ENCODE assay signal across 31 cellular contexts in the genomic region with DNA sequence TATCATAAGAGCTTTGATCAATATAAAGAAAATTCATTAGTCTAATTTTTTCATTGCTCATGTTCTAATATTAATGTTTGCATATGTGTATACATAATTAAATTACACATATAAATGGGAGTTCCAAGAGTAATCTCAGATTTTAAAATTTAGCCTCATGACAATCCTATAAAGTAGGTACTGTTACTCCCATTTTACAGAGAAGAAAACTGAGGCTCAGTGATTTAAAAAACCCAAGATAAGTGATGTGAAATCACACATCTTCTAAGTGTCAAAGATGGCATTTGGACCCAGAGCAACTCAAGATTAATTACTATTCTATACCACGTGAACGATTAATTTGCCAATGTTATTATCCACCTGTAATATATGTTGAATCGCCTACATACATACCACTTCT.
DNase-seq lines count a peak whose midpoint lies in the region; ATAC-seq, FAIRE-seq and TF ChIP-seq lines count a peak whose summit lies in the region.
"Had no signal": no experiment of that assay in that cellular context is flagged by ENCODE, and none has a peak within 500 bp of the region (broad histone marks: within the 10 kb centered on the region; RNA-seq: fewer than 3 reads in every experiment).

No MANE protein-coding gene starts in this region.

- H3K27ac ChIP-seq in HepG2 (ENCODE audit: extremely low read length, insufficient read depth, low read length), result no peak overlapping the region
- no peak overlapping the region for H3K27ac ChIP-seq in right lobe of liver
- H3K27ac ChIP-seq in K562 (ENCODE audit: extremely low read depth, low read depth, low read length), result no peak overlapping the region
- H3K27ac ChIP-seq: 22Rv1; A549; BLaER1; BLaER1 treated with 17β-estradiol and CSF1 and Interleukin-3, amounts not matched to agents 10 nM and 100 nM; C4-2B had no signal

- H3K4me3 ChIP-seq in HepG2 (replicated peaks in 1 of 3; ENCODE audit: insufficient read depth in 1 of 3, low read depth in 2 of 3, low read length in 3 of 3) (no peak overlapping the region), right lobe of liver (no peak overlapping the region), K562 (no peak overlapping the region)
- H3K4me3 ChIP-seq: A549; BLaER1; BLaER1 treated with 17β-estradiol and CSF1 and Interleukin-3, amounts not matched to agents 10 nM and 100 nM had no signal

- FAIRE-seq in HepG2 (lab: Jason Lieb, UNC) (no peak), K562 (lab: Jason Lieb, UNC) (no peak)
- FAIRE-seq: A204.1, A549, D721Med had no signal

- no peaks in the 10 kb centered on the region for H4K20me1 ChIP-seq in HepG2 (ENCODE audit: insufficient read depth, low read length)
- H4K20me1 ChIP-seq in K562 (replicated peaks; ENCODE audit: control insufficient read depth, insufficient read depth, low read length), result no peaks in the 10 kb centered on the region
- H4K20me1 ChIP-seq: BLaER1; BLaER1 treated with 17β-estradiol and CSF1 and Interleukin-3, amounts not matched to agents 10 nM and 100 nM had no signal

- H2AFZ ChIP-seq in HepG2 (ENCODE audit: low read length) (no peak overlapping the region), K562 (ENCODE audit: low read depth, low read length) (no peak overlapping the region)

- H3K4me2 ChIP-seq in HepG2 (ENCODE audit: low read depth, low read length), result no peak overlapping the region
- H3K4me2 ChIP-seq in K562 (ENCODE audit: insufficient read depth, low read length), result no peak overlapping the region
- H3K4me2 ChIP-seq: A549; BLaER1; BLaER1 treated with 17β-estradiol and CSF1 and Interleukin-3, amounts not matched to agents 10 nM and 100 nM had no signal

- H3K9ac ChIP-seq in HepG2 (ENCODE audit: insufficient read depth, low read depth, low read length), result no peak overlapping the region
- H3K9ac ChIP-seq in K562 (ENCODE audit: insufficient read depth in 1 of 2, low read depth in 2 of 2, low read length in 2 of 2), result no peak overlapping the region
- H3K9ac ChIP-seq: BLaER1; BLaER1 treated with 17β-estradiol and CSF1 and Interleukin-3, amounts not matched to agents 10 nM and 100 nM had no signal

- no peak for ATAC-seq in HepG2
- ATAC-seq in right lobe of liver, result no peak
- ATAC-seq in K562, result no peak
- ATAC-seq: A549; CD8-positive, alpha-beta T cell had no signal

- no peaks in the 10 kb centered on the region for H3K9me1 ChIP-seq in K562 (ENCODE audit: control insufficient read depth, insufficient read depth, low read length)

- POLR2A ChIA-PET in HepG2 (lab: Yijun Ruan, JAX) (no interaction called here), K562 (lab: Yijun Ruan, JAX) (interaction anchor here (1.0 to 1.5 kb wide), 4 partner anchors 9 to 34 kb away, joined by 3 to 5 read pairs (median 4); no protein-coding TSS in a partner anchor)

- intact Hi-C loops in HepG2 (cut with micrococcal nuclease; ENCODE audit: unreplicated experiment) (no loop called here), right lobe of liver (cut with DNase I) (no loop called here), K562 (cut with micrococcal nuclease) (no loop called here)

- TF ChIP-seq CTCF in HepG2 (CRISPR knock-in tag; IDR thresholded peaks at IDR 0.05) (no peak), right lobe of liver (IDR thresholded peaks at IDR 0.05) (no peak), K562 (IDR thresholded peaks at IDR 0.05 in 2 of 3, conservative IDR thresholded peaks at IDR 0.05 in 1 of 3; ENCODE audit: insufficient read depth in 2 of 3, low read depth in 1 of 3, low read length in 3 of 3) (no peak)

- H3K79me2 ChIP-seq in HepG2 (ENCODE audit: insufficient read depth, low read length) (no peaks in the 10 kb centered on the region), K562 (ENCODE audit: control insufficient read depth, insufficient read depth, low read length) (no peaks in the 10 kb centered on the region)

- no peak for DNase-seq in HepG2 (ENCODE audit: low spot score)
- no peak for DNase-seq in right lobe of liver
- DNase-seq in K562 (ENCODE audit: extremely low read depth in 1 of 4, low spot score in 3 of 4), result no peak
- no peak for DNase-seq in activated CD4-positive, alpha-beta T cell treated with anti-CD3 and anti-CD28 coated beads for 1 hour
- DNase-seq: 8988T; ACHN; AML-193; BE2C; C1 segment of cervical spinal cord; Caco-2; Calu3; CD4-positive, alpha-beta memory T cell; CD4-positive, alpha-beta T cell; CD4-positive, CD25-positive, alpha-beta regulatory T cell; CD8-positive, alpha-beta memory T cell; CD8-positive, alpha-beta T cell; COR-L47; DMS 273 treated with DMSO at 0.1 percent for 48 hours; DMS153; DMS53; DMS79; DMS79 treated with DMSO at 0.1 percent for 48 hours; DND-41; EL had no signal

- TF ChIP-seq RAD21 in HepG2 (CRISPR knock-in tag; IDR thresholded peaks at IDR 0.05) (no peak), K562 (CRISPR knock-in tag; conservative IDR thresholded peaks at IDR 0.05 in 1 of 2, IDR thresholded peaks at IDR 0.05 in 1 of 2) (no peak)

- H3K36me3 ChIP-seq in HepG2 (replicated peaks in 1 of 2; ENCODE audit: control insufficient read depth in 1 of 2, insufficient read depth in 2 of 2, low read length in 2 of 2) (no peaks in the 10 kb centered on the region), right lobe of liver (no peaks in the 10 kb centered on the region), K562 (ENCODE audit: control insufficient read depth, insufficient read depth, low read length) (no peaks in the 10 kb centered on the region)
- H3K36me3 ChIP-seq: BE2C; BLaER1; BLaER1 treated with 17β-estradiol and CSF1 and Interleukin-3, amounts not matched to agents 10 nM and 100 nM had no signal

- H3K4me1 ChIP-seq in HepG2 (ENCODE audit: insufficient read depth, low read length), result no peaks in the 10 kb centered on the region
- H3K4me1 ChIP-seq in right lobe of liver, result no peaks in the 10 kb centered on the region
- H3K4me1 ChIP-seq in K562 (replicated peaks in 1 of 2; ENCODE audit: control insufficient read depth in 2 of 2, insufficient read depth in 2 of 2, low read length in 2 of 2), result no peaks in the 10 kb centered on the region
- H3K4me1 ChIP-seq: BE2C, BLaER1, Caco-2 had no signal

- in situ Hi-C loops in HepG2 (cut with HindIII; ENCODE audit: extremely low pct_ligation_motif_present, low pct_unique_long_range_greater_than_20kb), result no loop called here
- in situ Hi-C loops in K562 (cut with MboI), result no loop called here

- no peak for TF ChIP-seq EP300 in HepG2 (IDR thresholded peaks at IDR 0.05; ENCODE audit: low read depth in 2 of 2, low read length in 2 of 2)
- no peak for TF ChIP-seq EP300 in HepG2 (CRISPR knock-in tag; IDR thresholded peaks at IDR 0.05; ENCODE audit: borderline replicate concordance)
- no peak for TF ChIP-seq EP300 in K562 (IDR thresholded peaks at IDR 0.05; ENCODE audit: low read length)

- peaks cover 0 to 12% of the 10 kb centered on the region in 2 experiments; a peak in 2 of 5 replicates for H3K27me3 ChIP-seq in HepG2 (ENCODE audit: control insufficient read depth in 1 of 2, insufficient read depth in 2 of 2, low read length in 2 of 2)
- H3K27me3 ChIP-seq in right lobe of liver, result no peaks in the 10 kb centered on the region
- peaks cover 9 to 10% of the 10 kb centered on the region in 2 experiments; a peak in 2 of 5 replicates for H3K27me3 ChIP-seq in K562 (ENCODE audit: control insufficient read depth in 2 of 2, insufficient read depth in 2 of 2, low read length in 2 of 2)
- H3K27me3 ChIP-seq: BE2C; BLaER1; BLaER1 treated with 17β-estradiol and CSF1 and Interleukin-3, amounts not matched to agents 10 nM and 100 nM had no signal

- no peaks in the 10 kb centered on the region for H3K9me3 ChIP-seq in HepG2 (ENCODE audit: low read length)
- H3K9me3 ChIP-seq in right lobe of liver, result no peaks in the 10 kb centered on the region
- H3K9me3 ChIP-seq in K562 (replicated peaks; ENCODE audit: control insufficient read depth, insufficient read depth, low read depth, low read length), result no peaks in the 10 kb centered on the region
- H3K9me3 ChIP-seq: A549, BE2C, BLaER1, Caco-2 had no signal

- BruUV-seq in HepG2 (replicated peaks; lab: Mats Ljungman, UMichigan) (no TSS peak), K562 (replicated peaks; lab: Mats Ljungman, UMichigan) (no TSS peak)

- CTCF ChIA-PET in HepG2 (lab: Yijun Ruan, JAX; ENCODE audit: low intra/inter-chr PET ratio, low total read pairs) (no interaction called here), K562 (lab: Yijun Ruan, JAX; ENCODE audit: low intra/inter-chr PET ratio) (no interaction called here)

- 21% methylated on average over 3 of the region's 3 CpGs for WGBS in HepG2 (ENCODE audit: low lambda C conversion rate)
- WGBS in right lobe of liver (ENCODE audit: insufficient coverage, low coverage, low lambda C conversion rate, missing lambda C conversion rate), result 97% methylated on average over 3 of the region's 3 CpGs
- 0% methylated on average over 3 of the region's 3 CpGs for WGBS in K562 (ENCODE audit: insufficient coverage, low coverage, missing lambda C conversion rate)

- no peak for TF ChIP-seq POLR2A in HepG2 (IDR thresholded peaks at IDR 0.05; ENCODE audit: insufficient read depth in 1 of 2, low read depth in 2 of 2, low read length in 2 of 2)
- no peak for TF ChIP-seq POLR2A in right lobe of liver (IDR thresholded peaks at IDR 0.05)
- no peak for TF ChIP-seq POLR2A in K562 (conservative IDR thresholded peaks at IDR 0.05)

TF ChIP-seq in HepG2, 621 proteins besides CTCF, POLR2A, EP300 and RAD21 (continues in another document):
- TF ChIP-seq NBN (conservative IDR thresholded peaks at IDR 0.05), result no peak
- TF ChIP-seq MAF1 (CRISPR knock-in tag; IDR thresholded peaks at IDR 0.05; ENCODE audit: borderline replicate concordance), result no peak
- TF ChIP-seq FOXM1 (CRISPR knock-in tag; IDR thresholded peaks at IDR 0.05), result no peak

TF ChIP-seq in K562, 482 proteins besides CTCF, POLR2A, EP300 and RAD21:
- TF ChIP-seq RBM25 (IDR thresholded peaks at IDR 0.05; ENCODE audit: low read depth, low read length, severe bottlenecking) (peak; percentile 85), ADNP (tag; IDR thresholded peaks at IDR 0.05) (0 out of 2 replicates have a peak, but pooled peaks have one; percentile 19), BRF1 (IDR thresholded peaks at IDR 0.05; ENCODE audit: borderline replicate concordance, extremely low read depth, insufficient read length) (no peak)
TF ChIP-seq in K562: peak in this region for 2.

Comparison
In these comparisons a context has a peak if more than half of its experiments do, and no peak if none do; other contexts are left out.
1. Of the 241 proteins assayed by ChIP-seq in both HepG2 and K562: peak only in HepG2: none; only in K562: ADNP; in both: none; in neither: 240.